16 cellular contexts compared by ENCODE assay signal in the genomic region with DNA sequence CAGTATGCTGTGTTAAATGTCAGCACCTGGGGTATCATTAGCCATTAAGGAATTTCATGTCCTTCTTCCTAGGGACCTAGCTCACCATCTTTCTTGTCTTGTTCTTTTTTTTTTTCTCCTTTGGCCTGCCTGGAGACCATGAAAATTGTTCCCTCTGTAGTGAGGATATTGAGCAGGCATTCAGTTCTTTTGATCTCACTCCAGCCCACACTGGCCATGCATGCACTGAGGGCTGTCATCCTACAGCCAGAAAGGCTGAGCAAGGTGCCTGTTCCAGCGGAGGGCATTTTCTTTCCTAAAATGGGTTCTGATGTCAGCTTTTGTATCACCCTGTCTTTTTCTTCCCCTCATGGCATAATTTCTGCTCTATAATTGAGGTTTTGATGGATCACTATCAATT.
A peak's percentile ranks its signal among the peaks of the same experiment; 100 is the strongest.
DNase-seq lines count a peak whose midpoint lies in the region; ATAC-seq and TF ChIP-seq lines count a peak whose summit lies in the region.
"Had no signal": no experiment of that assay in that cellular context is flagged by ENCODE, and none has a peak within 500 bp of the region (broad histone marks: within the 10 kb centered on the region; RNA-seq: fewer than 3 reads in every experiment).

No MANE protein-coding gene starts in this region.

- TF ChIP-seq EP300 in transverse colon (IDR thresholded peaks at IDR 0.05; ENCODE audit: low read depth): no peak

- no peaks in the 10 kb centered on the region for H4K20me1 ChIP-seq in neural progenitor cell (ENCODE audit: low read depth)
- H4K20me1 ChIP-seq: BLaER1 treated with 17β-estradiol and CSF1 and Interleukin-3, amounts not matched to agents 10 nM and 100 nM had no signal

- DNase-seq in neural progenitor cell (ENCODE audit: low spot score) (no peak), transverse colon (no peak), Ammon's horn (ENCODE audit: low spot score) (no peak), T-helper 9 cell (no peak)
- DNase-seq: 8988T; ACHN; Caco-2; Calu3; CD4-positive, alpha-beta T cell; CD8-positive, alpha-beta T cell; DMS79 treated with DMSO at 0.1 percent for 48 hours; GF-D8 had no signal

- peaks cover 28% of the 10 kb centered on the region for H3K4me1 ChIP-seq in neural progenitor cell
- H3K4me1 ChIP-seq in transverse colon: peaks cover 0 to 10% (median 5%) of the 10 kb centered on the region in 4 donors
- H3K4me1 ChIP-seq: BLaER1 treated with 17β-estradiol and CSF1 and Interleukin-3, amounts not matched to agents 10 nM and 100 nM; Caco-2 had no signal

- H3K79me2 ChIP-seq in neural progenitor cell (ENCODE audit: low read depth): no peaks in the 10 kb centered on the region

- no peak for TF ChIP-seq POLR2A in transverse colon (IDR thresholded peaks at IDR 0.05)

- no peak for ATAC-seq in esophagus mucosa
- ATAC-seq: CD8-positive, alpha-beta T cell had no signal

- peaks cover 23% of the 10 kb centered on the region for H3F3A ChIP-seq in neural progenitor cell (ENCODE audit: low read depth)

- H3K36me3 ChIP-seq in neural progenitor cell (no peaks in the 10 kb centered on the region), transverse colon (no peaks in the 10 kb centered on the region)
- H3K36me3 ChIP-seq: BLaER1 treated with 17β-estradiol and CSF1 and Interleukin-3, amounts not matched to agents 10 nM and 100 nM had no signal

- H3K4me2 ChIP-seq in neural progenitor cell: no peak overlapping the region
- H3K4me2 ChIP-seq: BLaER1 treated with 17β-estradiol and CSF1 and Interleukin-3, amounts not matched to agents 10 nM and 100 nM had no signal

- H3K27me3 ChIP-seq in neural progenitor cell: no peaks in the 10 kb centered on the region
- H3K27me3 ChIP-seq in transverse colon: no peaks in the 10 kb centered on the region
- H3K27me3 ChIP-seq: BLaER1 treated with 17β-estradiol and CSF1 and Interleukin-3, amounts not matched to agents 10 nM and 100 nM had no signal

- TF ChIP-seq CTCF in neural progenitor cell (IDR thresholded peaks at IDR 0.05) (no peak), transverse colon (IDR thresholded peaks at IDR 0.05) (no peak)

- WGBS in transverse colon (ENCODE audit: low coverage in 1 of 2), 2 donors: 67 to 76% methylated on average over 1 of the region's 1 CpG

- H3K4me3 ChIP-seq in neural progenitor cell (no peak overlapping the region), transverse colon (no peak overlapping the region)
- H3K4me3 ChIP-seq: BLaER1 treated with 17β-estradiol and CSF1 and Interleukin-3, amounts not matched to agents 10 nM and 100 nM had no signal

- H3K9me3 ChIP-seq in neural progenitor cell (ENCODE audit: low read depth): no peaks in the 10 kb centered on the region
- H3K9me3 ChIP-seq in transverse colon: no peaks in the 10 kb centered on the region
- H3K9me3 ChIP-seq: BLaER1 treated with 17β-estradiol and CSF1 and Interleukin-3, amounts not matched to agents 10 nM and 100 nM; Caco-2 had no signal

- no peak overlapping the region for H3K27ac ChIP-seq in neural progenitor cell
- H3K27ac ChIP-seq in transverse colon: peak overlapping the region in 3 of 4 donors; percentile 22 to 49 (median 37)
- H3K27ac ChIP-seq: BLaER1 treated with 17β-estradiol and CSF1 and Interleukin-3, amounts not matched to agents 10 nM and 100 nM; C4-2B had no signal

- intact Hi-C loops in transverse colon (cut with DNase I; ENCODE audit: low total_unique reads): no loop called here

- in situ Hi-C loops in transverse colon (cut with MboI; ENCODE audit: low pct_ligation_motif_present in 1 of 4, low pct_unique_long_range_greater_than_20kb in 1 of 4, low sequenced_read_pairs in 3 of 4): no loop called here

- peaks cover 2% of the 10 kb centered on the region for H3K27me3 Mint-ChIP-seq in neural progenitor cell (ENCODE audit: insufficient read depth, low read depth)
- H3K27me3 Mint-ChIP-seq: B cell had no signal

- H3K9ac ChIP-seq in neural progenitor cell: no peak overlapping the region
- H3K9ac ChIP-seq: BLaER1 treated with 17β-estradiol and CSF1 and Interleukin-3, amounts not matched to agents 10 nM and 100 nM had no signal

- no peak overlapping the region for H3K4me3 Mint-ChIP-seq in neural progenitor cell
- H3K4me3 Mint-ChIP-seq: B cell; CD4-positive, alpha-beta T cell; CD8-positive, alpha-beta T cell had no signal

- H2AFZ ChIP-seq in neural progenitor cell (replicated peaks): peak overlapping the region; percentile 51

- H3K36me3 Mint-ChIP-seq in neural progenitor cell: no peaks in the 10 kb centered on the region
- H3K36me3 Mint-ChIP-seq: CD8-positive, alpha-beta T cell had no signal

- peaks cover 1% of the 10 kb centered on the region for H3K9me3 Mint-ChIP-seq in neural progenitor cell
- H3K9me3 Mint-ChIP-seq: CD4-positive, alpha-beta T cell; CD8-positive, alpha-beta T cell had no signal

- no peak overlapping the region for H3K27ac Mint-ChIP-seq in neural progenitor cell
- H3K27ac Mint-ChIP-seq: B cell; CD4-positive, alpha-beta T cell; CD8-positive, alpha-beta T cell had no signal

- peaks cover 12% of the 10 kb centered on the region for H3K4me1 Mint-ChIP-seq in neural progenitor cell
- H3K4me1 Mint-ChIP-seq: B cell had no signal
